9 cellular contexts compared by ENCODE assay signal in genomic region chr1:158180741-158181576, GRCh38. TPM values are rescaled to one million over a fixed set of nuclear protein-coding genes. Genes with fewer than 3 reads are reported as not detected.
DNase-seq lines count a peak whose midpoint lies in the region; ATAC-seq and TF ChIP-seq lines count a peak whose summit lies in the region.
"Had no signal": no experiment of that assay in that cellular context is flagged by ENCODE, and none has a peak within 500 bp of the region (broad histone marks: within the 10 kb centered on the region; RNA-seq: fewer than 3 reads in every experiment).

CD1D (plus strand) TSS chr1:158180895; CDS start chr1:158181102, 207 bp downstream.

- peaks cover 26% of the 10 kb centered on the region for H3K27me3 ChIP-seq in CD8-positive, alpha-beta memory T cell (ENCODE audit: insufficient read depth, low read length, poor library complexity, severe bottlenecking)
- H3K27me3 ChIP-seq in KMS-11 (ENCODE audit: insufficient read depth, low read depth) = peaks cover 13% of the 10 kb centered on the region; the same call in 1 of the 2 replicates

- H3K27me3 Mint-ChIP-seq in CD8-positive, alpha-beta memory T cell = peaks cover 52 to 83% of the 10 kb centered on the region in 2 donors
- peaks cover 95% of the 10 kb centered on the region for H3K27me3 Mint-ChIP-seq in brain
- H3K27me3 Mint-ChIP-seq in stimulated activated memory B cell treated with anti-CD40 and anti-IgM and Interleukin-4, amounts not matched to agents 10 μg/mL and 1 μg/mL and 100 μg/mL, for 72 hours = no peaks in the 10 kb centered on the region

- H3K27ac Mint-ChIP-seq in CD8-positive, alpha-beta memory T cell = peak within 1 kb of the TSS in 1 of 8 donors; percentile 4
- H3K27ac Mint-ChIP-seq in brain = no peak within 1 kb of the TSS
- H3K27ac Mint-ChIP-seq in stimulated activated memory B cell treated with anti-CD40 and anti-IgM and Interleukin-4, amounts not matched to agents 10 μg/mL and 1 μg/mL and 100 μg/mL, for 72 hours = peak within 1 kb of the TSS; percentile 69

- H3K4me2 ChIP-seq in KMS-11 = peak within 1 kb of the TSS; percentile 5; the same call in 1 of the 2 replicates

- no peaks in the 10 kb centered on the region for H3K9me3 ChIP-seq in CD8-positive, alpha-beta memory T cell (ENCODE audit: low read length)

- POLR2A ChIA-PET in CD8-positive, alpha-beta memory T cell (lab: Charles Lee) = interaction anchor here (0.6 kb wide), 1 partner anchor 757 kb away, joined by 8 read pairs; no protein-coding TSS in a partner anchor

- H3K4me1 ChIP-seq in CD8-positive, alpha-beta memory T cell (ENCODE audit: insufficient read depth, low read length) = no peaks in the 10 kb centered on the region
- no peaks in the 10 kb centered on the region for H3K4me1 ChIP-seq in KMS-11 (ENCODE audit: low read depth, poor library complexity, severe bottlenecking)

- peak within 1 kb of the TSS; percentile 2; the same call in 1 of the 2 replicates for H2AFZ ChIP-seq in KMS-11 (ENCODE audit: low read depth)

- no peak within 1 kb of the TSS for H3K4me3 ChIP-seq in CD8-positive, alpha-beta memory T cell (ENCODE audit: low read length)
- H3K4me3 ChIP-seq in KMS-11 (IDR thresholded peaks at IDR 0.05; ENCODE audit: insufficient read depth, low read depth, low read length) = no peak within 1 kb of the TSS

- DNase-seq in CD8-positive, alpha-beta memory T cell = no peak
- peak; percentile 10 for DNase-seq in kidney tubule cell (ENCODE audit: low spot score)
- no peak for DNase-seq in foreskin melanocyte

- no peak for TF ChIP-seq CTCF in KMS-11 (conservative IDR thresholded peaks at IDR 0.05; ENCODE audit: low read depth, low read length)
- no peak for TF ChIP-seq CTCF in brain (conservative IDR thresholded peaks at IDR 0.05)

- peak within 1 kb of the TSS; percentile 42 to 80 (median 63) for H3K4me3 Mint-ChIP-seq in CD8-positive, alpha-beta memory T cell
- peak within 1 kb of the TSS; percentile 82 to 92 (median 85) for H3K4me3 Mint-ChIP-seq in brain
- peak within 1 kb of the TSS; percentile 98 for H3K4me3 Mint-ChIP-seq in stimulated activated memory B cell treated with anti-CD40 and anti-IgM and Interleukin-4, amounts not matched to agents 10 μg/mL and 1 μg/mL and 100 μg/mL, for 72 hours

- no peak within 1 kb of the TSS for H3K9ac ChIP-seq in KMS-11

- no peaks in the 10 kb centered on the region for H4K20me1 ChIP-seq in KMS-11 (ENCODE audit: insufficient read depth)

- no peaks in the 10 kb centered on the region for H3K79me2 ChIP-seq in KMS-11 (ENCODE audit: insufficient read depth, low read depth)

- peaks cover 13 to 23% (median 19%) of the 10 kb centered on the region in 3 donors for H3K4me1 Mint-ChIP-seq in CD8-positive, alpha-beta memory T cell
- peaks cover 20% of the 10 kb centered on the region for H3K4me1 Mint-ChIP-seq in brain
- peaks cover 75% of the 10 kb centered on the region for H3K4me1 Mint-ChIP-seq in stimulated activated memory B cell treated with anti-CD40 and anti-IgM and Interleukin-4, amounts not matched to agents 10 μg/mL and 1 μg/mL and 100 μg/mL, for 72 hours

- no peaks in the 10 kb centered on the region for H3K9me3 Mint-ChIP-seq in CD8-positive, alpha-beta memory T cell
- peaks cover 0 to 3% (median 0%) of the 10 kb centered on the region in 5 experiments for H3K9me3 Mint-ChIP-seq in brain
- H3K9me3 Mint-ChIP-seq in stimulated activated memory B cell treated with anti-CD40 and anti-IgM and Interleukin-4, amounts not matched to agents 10 μg/mL and 1 μg/mL and 100 μg/mL, for 72 hours = no peaks in the 10 kb centered on the region

- ATAC-seq in stimulated activated memory B cell treated with anti-CD40 and anti-IgM and Interleukin-4, amounts not matched to agents 10 μg/mL and 1 μg/mL and 100 μg/mL, for 72 hours = peak; percentile 58
- ATAC-seq in HG03108 (IDR thresholded peaks at IDR 0.05; ENCODE audit: unreplicated experiment) (no peak), HG02678 (IDR thresholded peaks at IDR 0.05; ENCODE audit: unreplicated experiment) (no peak)

- CTCF ChIA-PET in CD8-positive, alpha-beta memory T cell (lab: Charles Lee) = no interaction called here

- no peaks in the 10 kb centered on the region for H3K36me3 Mint-ChIP-seq in CD8-positive, alpha-beta memory T cell
- H3K36me3 Mint-ChIP-seq in brain = no peaks in the 10 kb centered on the region
- peaks cover 9% of the 10 kb centered on the region for H3K36me3 Mint-ChIP-seq in stimulated activated memory B cell treated with anti-CD40 and anti-IgM and Interleukin-4, amounts not matched to agents 10 μg/mL and 1 μg/mL and 100 μg/mL, for 72 hours

- no peak within 1 kb of the TSS for H3K27ac ChIP-seq in CD8-positive, alpha-beta memory T cell (ENCODE audit: low read depth, low read length)
- no peak within 1 kb of the TSS for H3K27ac ChIP-seq in KMS-11

- no peaks in the 10 kb centered on the region for H3K36me3 ChIP-seq in CD8-positive, alpha-beta memory T cell (ENCODE audit: insufficient read depth, low read length)
- no peaks in the 10 kb centered on the region for H3K36me3 ChIP-seq in KMS-11 (ENCODE audit: insufficient read depth)

RNA-seq across cellular contexts. Expression of gene CD1D, which starts in this region (rescaled TPM):
- total RNA-seq in CD8-positive, alpha-beta memory T cell = not detected
- polyA plus RNA-seq in CD8-positive, alpha-beta memory T cell = not detected
- polyA plus RNA-seq in brain (ENCODE audit: insufficient read depth, low read depth, low replicate concordance) = 0.19 TPM
- total RNA-seq: pulmonary artery endothelial cell had no signal
